ENCODE assay signal across 31 cellular contexts in the genomic region with DNA sequence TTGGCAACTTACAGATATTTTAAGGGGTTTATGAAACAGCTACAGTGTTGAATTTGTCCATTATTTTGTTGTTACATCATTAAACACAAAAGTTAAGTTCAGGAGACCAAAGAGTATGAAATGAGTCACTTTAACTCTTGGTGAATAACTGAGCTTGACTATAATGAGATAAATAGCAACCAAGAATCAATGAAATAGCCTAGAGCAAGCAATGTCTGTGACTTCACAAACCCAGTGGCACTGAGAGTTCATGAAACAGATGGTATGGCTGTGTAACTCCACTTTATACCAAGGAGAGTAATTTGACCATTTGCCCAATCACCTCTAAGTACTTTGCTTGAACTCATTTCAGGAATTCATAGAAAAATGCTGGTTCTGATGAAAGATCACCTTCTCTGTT.
DNase-seq lines count a peak whose midpoint lies in the region; ATAC-seq, FAIRE-seq and TF ChIP-seq lines count a peak whose summit lies in the region.
"Had no signal": no experiment of that assay in that cellular context is flagged by ENCODE, and none has a peak within 500 bp of the region (broad histone marks: within the 10 kb centered on the region; RNA-seq: fewer than 3 reads in every experiment).

No MANE protein-coding gene starts in this region.

- no peak overlapping the region for H3K9ac ChIP-seq in astrocyte (ENCODE audit: low read length)

- H3K27me3 ChIP-seq in breast epithelium, result no peaks in the 10 kb centered on the region
- H3K27me3 ChIP-seq in astrocyte (ENCODE audit: insufficient read depth, low read length), result no peaks in the 10 kb centered on the region
- H3K27me3 ChIP-seq: heart right ventricle, sigmoid colon, SJSA1, upper lobe of right lung had no signal

- no peak overlapping the region for H3K4me2 ChIP-seq in astrocyte (ENCODE audit: low read length)

- no peak overlapping the region for H3K4me3 ChIP-seq in breast epithelium
- no peak overlapping the region for H3K4me3 ChIP-seq in astrocyte (ENCODE audit: insufficient read depth, low read depth, low read length)
- H3K4me3 ChIP-seq in fibroblast of the aortic adventitia (ENCODE audit: low read depth, low read length), result no peak overlapping the region
- H3K4me3 ChIP-seq: heart right ventricle, sigmoid colon, SJSA1, upper lobe of right lung had no signal

- H3K9me3 Mint-ChIP-seq in MCF 10A (ENCODE audit: unreplicated experiment), result peaks cover 7% of the 10 kb centered on the region
- H3K9me3 Mint-ChIP-seq in astrocyte (ENCODE audit: unreplicated experiment), result peaks cover 4% of the 10 kb centered on the region

- intact Hi-C loops in MCF 10A (cut with micrococcal nuclease), result no loop called here
- intact Hi-C loops in breast epithelium (cut with DNase I; ENCODE audit: low total_unique reads), result no loop called here

- H2AFZ ChIP-seq in astrocyte (ENCODE audit: low read depth, low read length), result no peak overlapping the region

- H3K4me3 Mint-ChIP-seq in MCF 10A (ENCODE audit: unreplicated experiment) (no peak overlapping the region), astrocyte (ENCODE audit: unreplicated experiment) (no peak overlapping the region)
- H3K4me3 Mint-ChIP-seq: activated naive CD4-positive, alpha-beta T cell treated with anti-CD3 and anti-CD28 coated beads, Interleukin-2, amount 10 ng/mL, durations not matched to agents 7 days and 5 days; activated T-helper 1 cell treated with anti-CD3 and anti-CD28 coated beads, Interleukin-12 subunit alpha, Interleukin-12 subunit beta, Interleukin-2, Interleukin-4 antibody, amounts not matched to agents 30 ng/mL and 10 ng/mL and 1 ng/mL, durations not matched to agents 14 hours and 24 hours and 36 hours; CD4-positive, alpha-beta memory T cell; dendritic cell treated with granulocyte-macrophage colony-stimulating factor and Interleukin-4, amounts not matched to agents 40 ng/mL and 50 ng/mL, for 4 days; endodermal cell; H9; stimulated activated naive B cell treated with anti-CD40 and anti-IgM and Interleukin-4, amounts not matched to agents 10 μg/mL and 1 μg/mL and 100 μg/mL, for 72 hours; T-cell had no signal

- H3K27ac ChIP-seq in breast epithelium (no peak overlapping the region), astrocyte (ENCODE audit: low read depth, low read length) (no peak overlapping the region)
- H3K27ac ChIP-seq: heart right ventricle, sigmoid colon, SJSA1, upper lobe of right lung had no signal

- H3K9me3 ChIP-seq in breast epithelium (no peaks in the 10 kb centered on the region), astrocyte (ENCODE audit: insufficient read depth, low read depth, low read length) (no peaks in the 10 kb centered on the region)
- H3K9me3 ChIP-seq: sigmoid colon, SJSA1 had no signal

- TF ChIP-seq CTCF in MCF 10A (IDR thresholded peaks at IDR 0.05; ENCODE audit: unreplicated experiment) (no peak), breast epithelium (IDR thresholded peaks at IDR 0.05) (no peak), astrocyte (IDR thresholded peaks at IDR 0.05; ENCODE audit: insufficient read depth, low read depth, low read length) (no peak), fibroblast of the aortic adventitia (IDR thresholded peaks at IDR 0.05; ENCODE audit: insufficient read depth, low read length) (no peak), GM13976 (IDR thresholded peaks at IDR 0.05; ENCODE audit: borderline replicate concordance, control extremely low read depth, extremely low read depth, insufficient read depth, missing control alignments) (no peak)

- no peak for ATAC-seq in GM18861 (IDR thresholded peaks at IDR 0.05; ENCODE audit: unreplicated experiment)
- ATAC-seq: heart right ventricle; stimulated activated naive B cell treated with anti-CD40 and anti-IgM and Interleukin-4, amounts not matched to agents 10 μg/mL and 1 μg/mL and 100 μg/mL, for 72 hours; T-cell; upper lobe of right lung had no signal

- CTCF ChIA-PET in MCF 10A (lab: Yijun Ruan, JAX), result interaction anchor here (0.7 to 1.0 kb wide), 5 partner anchors 32 to 1079 kb away, joined by 3 to 4 read pairs (median 3); no protein-coding TSS in a partner anchor

- TF ChIP-seq POLR2A in breast epithelium (IDR thresholded peaks at IDR 0.05), result no peak

- POLR2A ChIA-PET in MCF 10A (lab: Yijun Ruan, JAX), result interaction anchor here (0.7 to 3.4 kb wide), 6 partner anchors 13 to 475 kb away, joined by 3 to 23 read pairs (median 6); no protein-coding TSS in a partner anchor

- H3K27me3 Mint-ChIP-seq in MCF 10A (ENCODE audit: insufficient read depth, unreplicated experiment) (no peaks in the 10 kb centered on the region), astrocyte (ENCODE audit: low read depth, unreplicated experiment) (peaks cover 2% of the 10 kb centered on the region)
- H3K27me3 Mint-ChIP-seq: CD4-positive, alpha-beta memory T cell; dendritic cell treated with granulocyte-macrophage colony-stimulating factor and Interleukin-4, amounts not matched to agents 40 ng/mL and 50 ng/mL, for 4 days; progenitor cell of endocrine pancreas; T-cell had no signal

- no peaks in the 10 kb centered on the region for H3K36me3 ChIP-seq in breast epithelium
- no peaks in the 10 kb centered on the region for H3K36me3 ChIP-seq in astrocyte (ENCODE audit: insufficient read depth, low read length)
- H3K36me3 ChIP-seq: heart right ventricle, sigmoid colon, SJSA1, upper lobe of right lung had no signal

- H3K4me1 Mint-ChIP-seq in MCF 10A (ENCODE audit: insufficient read depth, unreplicated experiment), result peaks cover 43% of the 10 kb centered on the region
- H3K4me1 Mint-ChIP-seq in astrocyte (ENCODE audit: low read depth, unreplicated experiment), result peaks cover 6% of the 10 kb centered on the region
- H3K4me1 Mint-ChIP-seq: activated naive CD4-positive, alpha-beta T cell treated with anti-CD3 and anti-CD28 coated beads, Interleukin-2, amount 10 ng/mL, durations not matched to agents 7 days and 5 days; CD4-positive, alpha-beta memory T cell; stimulated activated naive B cell treated with anti-CD40 and anti-IgM and Interleukin-4, amounts not matched to agents 10 μg/mL and 1 μg/mL and 100 μg/mL, for 72 hours; T-cell had no signal

- H3K27ac Mint-ChIP-seq in MCF 10A (ENCODE audit: low read depth, unreplicated experiment) (peak overlapping the region; percentile 54), astrocyte (ENCODE audit: unreplicated experiment) (no peak overlapping the region)
- H3K27ac Mint-ChIP-seq: activated naive CD4-positive, alpha-beta T cell treated with anti-CD3 and anti-CD28 coated beads, Interleukin-2, amount 10 ng/mL, durations not matched to agents 7 days and 5 days; activated T-helper 1 cell treated with anti-CD3 and anti-CD28 coated beads, Interleukin-12 subunit alpha, Interleukin-12 subunit beta, Interleukin-2, Interleukin-4 antibody, amounts not matched to agents 30 ng/mL and 10 ng/mL and 1 ng/mL, durations not matched to agents 14 hours and 24 hours and 36 hours; dendritic cell treated with granulocyte-macrophage colony-stimulating factor and Interleukin-4, amounts not matched to agents 40 ng/mL and 50 ng/mL, for 4 days; endodermal cell; H9; progenitor cell of endocrine pancreas; stimulated activated naive B cell treated with anti-CD40 and anti-IgM and Interleukin-4, amounts not matched to agents 10 μg/mL and 1 μg/mL and 100 μg/mL, for 72 hours; T-cell had no signal

- DNase-seq in MCF 10A (ENCODE audit: unreplicated experiment) (no peak), breast epithelium (ENCODE audit: low spot score in 2 of 2) (no peak), astrocyte (ENCODE audit: low read depth) (peak; percentile 77), fibroblast of the aortic adventitia (ENCODE audit: low read depth) (peak; percentile 34), SW480 (ENCODE audit: low spot score) (no peak), NCI-H2227 (lab: John Stamatoyannopoulos, UW; ENCODE audit: unreplicated experiment) (no peak), GM13976 (ENCODE audit: low spot score) (no peak)
- DNase-seq: 8988T; activated CD4-positive, alpha-beta T cell treated with anti-CD3 and anti-CD28 coated beads, Interleukin-2, amount 50 U/mL, for 4 hours; activated CD4-positive, CD25-positive, alpha-beta regulatory T cell; activated CD8-positive, alpha-beta memory T cell treated with anti-CD3 and anti-CD28 coated beads, Interleukin-2, amount 50 U/mL, for 4 hours; activated naive CD4-positive, alpha-beta T cell treated with anti-CD3 and anti-CD28 coated beads, Interleukin-2, amount 10 ng/mL, durations not matched to agents 7 days and 5 days; AML-193; CD4-positive, alpha-beta memory T cell; endodermal cell; H9; heart right ventricle; mesenchymal stem cell; NCI-H1105; NCI-H187 treated with DMSO at 0.1 percent for 48 hours; RPMI8226; sigmoid colon; stimulated activated CD4-positive, alpha-beta T cell treated with anti-CD3 and anti-CD28 coated beads, Interleukin-4, amount 100 ng/mL, for 4 hours; stimulated activated naive B cell treated with anti-CD40 and anti-IgM and Interleukin-4, amounts not matched to agents 10 μg/mL and 1 μg/mL and 100 μg/mL, for 72 hours; T-cell; upper lobe of right lung had no signal

- in situ Hi-C loops in GM13976 (cut with MboI; ENCODE audit: low sequenced_read_pairs, unreplicated experiment), result no loop called here

- FAIRE-seq in astrocyte (lab: Jason Lieb, UNC), result peak; percentile 78

- H3K4me1 ChIP-seq in breast epithelium, result no peaks in the 10 kb centered on the region
- peaks cover 4% of the 10 kb centered on the region for H3K4me1 ChIP-seq in astrocyte (ENCODE audit: insufficient read depth, low read length)
- H3K4me1 ChIP-seq: heart right ventricle, sigmoid colon, SJSA1, upper lobe of right lung had no signal

- no peaks in the 10 kb centered on the region for H4K20me1 ChIP-seq in astrocyte (ENCODE audit: insufficient read depth, low read length)

- H3K36me3 Mint-ChIP-seq in MCF 10A (ENCODE audit: insufficient read depth, unreplicated experiment) (no peaks in the 10 kb centered on the region), astrocyte (ENCODE audit: low read depth, unreplicated experiment) (no peaks in the 10 kb centered on the region)

- no peaks in the 10 kb centered on the region for H3K79me2 ChIP-seq in astrocyte (ENCODE audit: insufficient read depth, low read length)

- BruUV-seq in MCF 10A (replicated peaks; lab: Mats Ljungman, UMichigan), result no TSS peak

Comparison
In these comparisons a context has a peak if more than half of its experiments do, and no peak if none do; other contexts are left out.
1. DNase-seq: peak in astrocyte (single experiment) and fibroblast of the aortic adventitia (single experiment); none in MCF 10A (single experiment), breast epithelium (0 of 2), SW480 (single experiment), NCI-H2227 (single experiment) and GM13976 (single experiment).